In genomic region chr22:20588843-20589581, GRCh38 we compare ENCODE assay signal across 1 cellular context.
TF ChIP-seq lines count a peak whose summit lies in the region.

No MANE protein-coding gene starts in this region.

TF ChIP-seq in K562, 482 proteins besides CTCF, POLR2A, EP300 and RAD21 (continued from another document and continues in another):
- no peak for TF ChIP-seq ZNF592 (IDR thresholded peaks at IDR 0.05)
- TF ChIP-seq CHD7 (IDR thresholded peaks at IDR 0.05; ENCODE audit: low read depth, low read length) = no peak
- no peak for TF ChIP-seq SNIP1 (IDR thresholded peaks at IDR 0.05; ENCODE audit: low read depth)
- no peak for TF ChIP-seq SRF (CRISPR knock-in tag; IDR thresholded peaks at IDR 0.05)
- 0 out of 2 replicates have a peak, but pooled peaks have one; percentile 37 for TF ChIP-seq ZNF583 (CRISPR knock-in tag; IDR thresholded peaks at IDR 0.05)
- TF ChIP-seq RHOXF2B (CRISPR knock-in tag; conservative IDR thresholded peaks at IDR 0.05) = peak; percentile 86; the same call in 1 of the 2 replicates
- peak; percentile 41; the same call in 1 of the 2 replicates for TF ChIP-seq E2F1 (CRISPR knock-in tag; IDR thresholded peaks at IDR 0.05)
- peak; percentile 26 for TF ChIP-seq HMGN3 (IDR thresholded peaks at IDR 0.05; ENCODE audit: borderline replicate concordance, extremely low read depth, insufficient read length, low read depth, low read length)
- no peak for TF ChIP-seq ZFP30 (CRISPR knock-in tag; IDR thresholded peaks at IDR 0.05; ENCODE audit: borderline replicate concordance)
- peak; percentile 79 for TF ChIP-seq POLR2G (IDR thresholded peaks at IDR 0.05; ENCODE audit: low read depth, low read length)
- peak; percentile 25; the same call in 1 of the 2 replicates for TF ChIP-seq E4F1 (CRISPR knock-in tag; IDR thresholded peaks at IDR 0.05; ENCODE audit: borderline replicate concordance)
- no peak for TF ChIP-seq ATF3 (IDR thresholded peaks at IDR 0.05)
- TF ChIP-seq ATF3 (CRISPR knock-in tag; conservative IDR thresholded peaks at IDR 0.05) = peak; percentile 36; the same call in 1 of the 2 replicates
- peak; percentile 3; the same call in 1 of the 2 replicates for TF ChIP-seq JUNB (CRISPR knock-in tag; conservative IDR thresholded peaks at IDR 0.05)
- peak; percentile 92 for TF ChIP-seq RERE (CRISPR knock-in tag; IDR thresholded peaks at IDR 0.05; ENCODE audit: borderline replicate concordance)
- no peak for TF ChIP-seq ZMIZ1 (IDR thresholded peaks at IDR 0.05; ENCODE audit: low read depth in 2 of 2, low read length in 2 of 2)
- TF ChIP-seq FIP1L1 (IDR thresholded peaks at IDR 0.05; ENCODE audit: low read depth, low read length, poor library complexity, severe bottlenecking) = peak; percentile 16
